ENCODE assay signal across 13 cellular contexts in the genomic region with DNA sequence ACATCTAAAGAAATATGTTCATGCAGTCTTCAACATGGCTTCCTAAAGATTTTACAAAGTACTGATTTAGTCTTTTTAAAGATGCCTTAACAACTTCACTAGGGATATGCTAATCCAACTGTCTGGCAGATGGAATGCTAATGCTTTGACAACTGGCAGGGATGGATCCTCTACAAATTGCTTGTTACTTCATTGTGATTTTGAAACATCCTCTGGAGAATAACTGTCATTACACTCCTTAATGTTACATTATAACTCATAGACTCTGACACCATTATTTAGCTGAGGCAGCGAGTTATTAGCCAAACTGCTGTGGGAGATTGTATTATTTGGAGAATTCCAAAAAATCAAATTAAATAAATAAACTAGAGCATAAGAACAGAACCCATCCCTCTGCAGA.
"Had no signal": no experiment of that assay in that cellular context is flagged by ENCODE, and none has a peak within 500 bp of the region (broad histone marks: within the 10 kb centered on the region; RNA-seq: fewer than 3 reads in every experiment).

No MANE protein-coding gene starts in this region.

- H3K4me1 ChIP-seq: foreskin keratinocyte, heart left ventricle, testis, upper lobe of right lung had no signal

- H3K27ac ChIP-seq: foreskin keratinocyte, heart left ventricle, testis, upper lobe of right lung had no signal

- H3K9me3 ChIP-seq: heart left ventricle, testis, upper lobe of right lung had no signal

- H3K4me3 ChIP-seq: heart left ventricle, upper lobe of right lung had no signal

- ATAC-seq: foreskin keratinocyte; heart left ventricle; stimulated activated naive CD8-positive, alpha-beta T cell treated with anti-CD3 and anti-CD28 coated beads, Interleukin-15, amount 100 ng/mL, for 72 hours; upper lobe of right lung had no signal

- H3K27me3 ChIP-seq: foreskin keratinocyte, heart left ventricle, testis, upper lobe of right lung had no signal

- H3K36me3 ChIP-seq: heart left ventricle, upper lobe of right lung had no signal

- DNase-seq: activated CD4-positive, CD25-positive, alpha-beta regulatory T cell; activated effector memory CD4-positive, alpha-beta T cell treated with Interleukin-2 at 50 U/mL for 16 hours; activated T-cell treated with anti-CD3 and anti-CD28 coated beads, Interleukin-2, amount 50 U/mL, for 24 hours; amygdala; cerebellar nuclear complex; foreskin keratinocyte; heart left ventricle; mammary epithelial cell; nephron progenitor cell; stimulated activated CD4-positive, alpha-beta T cell treated with anti-CD3 and anti-CD28 coated beads, Interleukin-4, amount 100 ng/mL, for 24 hours; stimulated activated naive CD8-positive, alpha-beta T cell treated with anti-CD3 and anti-CD28 coated beads, Interleukin-15, amount 100 ng/mL, for 72 hours; testis; upper lobe of right lung had no signal
